Comparison of ENCODE assay signal across 19 cellular contexts in genomic region chr2:114160263-114161001, GRCh38.
"Had no signal": no experiment of that assay in that cellular context is flagged by ENCODE, and none has a peak within 500 bp of the region (broad histone marks: within the 10 kb centered on the region; RNA-seq: fewer than 3 reads in every experiment).

No MANE protein-coding gene starts in this region.

- H3K9me3 ChIP-seq: neutrophil, sigmoid colon, suprapubic skin, upper lobe of left lung had no signal

- H3K4me1 ChIP-seq: sigmoid colon, suprapubic skin, upper lobe of left lung had no signal

- H3K4me3 ChIP-seq: sigmoid colon, suprapubic skin, upper lobe of left lung had no signal

- H3K36me3 ChIP-seq: brain microvascular endothelial cell, neutrophil, sigmoid colon, suprapubic skin, upper lobe of left lung had no signal

- ATAC-seq: activated naive CD4-positive, alpha-beta T cell treated with anti-CD3 and anti-CD28 coated beads, Interleukin-2, amount 50 U/mL, for 72 hours; activated T-cell treated with anti-CD3 and anti-CD28 coated beads, Interleukin-2, amount 50 U/mL, for 4 hours; stimulated activated naive CD8-positive, alpha-beta T cell treated with anti-CD3 and anti-CD28 coated beads, Interleukin-15, Interleukin-2, amounts not matched to agents 100 U/mL and 50 U/mL, for 24 hours; T-cell had no signal

- DNase-seq: activated CD4-positive, alpha-beta memory T cell treated with anti-CD3 and anti-CD28 coated beads for 36 hours; activated effector memory CD4-positive, alpha-beta T cell treated with anti-CD3 and anti-CD28 coated beads, Interleukin-2, amount 50 U/mL, for 16 hours; activated T-cell treated with anti-CD3 and anti-CD28 coated beads, Interleukin-2, amount 50 U/mL, for 4 hours; amygdala; brain microvascular endothelial cell; cerebellar nuclear complex; erythroblast; naive B cell; sigmoid colon; stimulated activated CD4-positive, alpha-beta T cell treated with anti-CD3 and anti-CD28 coated beads, Interleukin-4, amount 100 ng/mL, for 1 hour; stimulated activated CD8-positive, alpha-beta memory T cell treated with anti-CD3 and anti-CD28 coated beads, Interleukin-4, amount 100 ng/mL, for 48 hours; stimulated activated naive CD8-positive, alpha-beta T cell treated with anti-CD3 and anti-CD28 coated beads, Interleukin-15, Interleukin-2, amounts not matched to agents 100 U/mL and 50 U/mL, for 24 hours; T-cell; T1000; upper lobe of left lung had no signal

- H3K27ac ChIP-seq: brain microvascular endothelial cell, neutrophil, sigmoid colon, suprapubic skin, upper lobe of left lung, VCaP had no signal

- H3K27me3 ChIP-seq: brain microvascular endothelial cell, neutrophil, sigmoid colon, suprapubic skin, upper lobe of left lung had no signal
